ENCODE assay signal across 1 cellular context in the genomic region with DNA sequence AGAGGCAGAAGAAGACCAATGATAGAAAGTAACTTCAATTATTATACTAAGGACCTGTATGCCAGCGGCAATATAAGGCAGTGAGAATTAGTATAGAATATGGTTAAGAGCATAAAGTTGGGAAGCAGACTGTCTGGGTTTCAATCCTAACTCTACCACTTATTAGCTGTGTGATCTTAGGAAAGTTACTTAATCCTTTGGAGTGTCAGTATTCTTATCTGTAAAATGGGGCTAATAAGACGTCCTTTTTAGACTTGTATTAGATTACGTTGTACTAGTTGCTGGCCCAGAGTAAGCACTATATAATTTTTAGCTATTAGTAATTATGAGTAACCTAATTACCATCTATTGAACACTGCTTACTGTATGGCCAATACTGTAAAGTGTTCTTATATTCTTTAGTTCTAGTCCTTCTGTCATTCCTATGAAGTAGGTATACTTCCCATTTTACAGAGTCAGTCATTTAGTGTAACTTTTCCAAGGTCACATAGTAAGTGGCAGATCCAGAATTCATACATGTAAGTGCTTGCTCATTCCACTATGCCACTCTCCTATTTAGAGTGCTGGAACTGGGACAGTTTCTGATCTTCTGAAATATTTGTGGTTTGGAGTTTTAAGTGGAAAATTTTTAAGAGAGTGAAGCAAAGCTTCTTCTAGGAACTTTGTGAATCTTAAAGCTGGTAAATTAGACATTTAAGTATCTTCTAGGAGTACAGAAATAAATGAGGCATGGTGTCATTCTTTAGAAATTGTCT.
TF ChIP-seq lines count a peak whose summit lies in the region.

No MANE protein-coding gene starts in this region.

TF ChIP-seq in K562, 482 proteins besides CTCF, POLR2A, EP300 and RAD21:
- TF ChIP-seq ELF2 (CRISPR knock-in tag; IDR thresholded peaks at IDR 0.05) (0 out of 2 replicates have a peak, but pooled peaks have one; percentile 42), RBM25 (IDR thresholded peaks at IDR 0.05; ENCODE audit: low read depth, low read length, severe bottlenecking) (peak; percentile 73), ZNF444 (CRISPR knock-in tag; IDR thresholded peaks at IDR 0.05) (no peak)
